ENCODE assay signal across 19 cellular contexts in genomic region chr6:25395731-25396130, GRCh38.
DNase-seq lines count a peak whose midpoint lies in the region; ATAC-seq and TF ChIP-seq lines count a peak whose summit lies in the region.
"Had no signal": no experiment of that assay in that cellular context is flagged by ENCODE, and none has a peak within 500 bp of the region (broad histone marks: within the 10 kb centered on the region; RNA-seq: fewer than 3 reads in every experiment).

No MANE protein-coding gene starts in this region.

- no peak overlapping the region for H3K23ac ChIP-seq in IMR-90 (ENCODE audit: low read depth, low read length)

- CTCF ChIA-PET in IMR-90 (lab: Yijun Ruan, JAX) = no interaction called here

- H3K9ac ChIP-seq in IMR-90 (ENCODE audit: low read depth, low read length) = no peak overlapping the region

- no peak for ATAC-seq in IMR-90 (ENCODE audit: low read depth)
- no peak for ATAC-seq in gastrocnemius medialis
- ATAC-seq: A549, GM12878, GM23338, HCT116 had no signal

- no peak overlapping the region for H3K4ac ChIP-seq in IMR-90 (ENCODE audit: low read depth, low read length)

- TF ChIP-seq POLR2A in IMR-90 (IDR thresholded peaks at IDR 0.05; ENCODE audit: low read depth, low read length) = no peak
- TF ChIP-seq POLR2A in gastrocnemius medialis (IDR thresholded peaks at IDR 0.05) = no peak

- H2BK5ac ChIP-seq in IMR-90 (ENCODE audit: low read depth, low read length, poor library complexity, severe bottlenecking) = no peak overlapping the region

- TF ChIP-seq CTCF in IMR-90 (conservative IDR thresholded peaks at IDR 0.05; ENCODE audit: low read depth, low read length) (no peak), gastrocnemius medialis (IDR thresholded peaks at IDR 0.05 in 4 of 5, conservative IDR thresholded peaks at IDR 0.05 in 1 of 5) (no peak)

- H3K4me3 ChIP-seq in IMR-90 (ENCODE audit: insufficient read depth, low read depth, low read length) (no peak overlapping the region), gastrocnemius medialis (no peak overlapping the region)
- H3K4me3 ChIP-seq: A549, GM12878, GM23338 had no signal

- no peak overlapping the region for H2AK9ac ChIP-seq in IMR-90 (replicated peaks; ENCODE audit: low read depth, low read length, poor library complexity)

- no peak overlapping the region for H3K56ac ChIP-seq in IMR-90 (ENCODE audit: extremely low read depth, insufficient read depth, low read length)

- no peak overlapping the region for H4K91ac ChIP-seq in IMR-90 (ENCODE audit: insufficient read depth, low read depth, low read length)

- H2BK15ac ChIP-seq in IMR-90 (ENCODE audit: low read depth, low read length) = no peak overlapping the region

- H3K4me1 ChIP-seq in IMR-90 (ENCODE audit: control insufficient read depth, insufficient read depth, low read length) (no peaks in the 10 kb centered on the region), gastrocnemius medialis (no peaks in the 10 kb centered on the region)
- H3K4me1 ChIP-seq: A549, Caco-2 had no signal

- no peak overlapping the region for H4K5ac ChIP-seq in IMR-90 (ENCODE audit: low read depth, low read length)

- H3K9me3 ChIP-seq in IMR-90 (ENCODE audit: control insufficient read depth, insufficient read depth, low read length) (no peaks in the 10 kb centered on the region), gastrocnemius medialis (no peaks in the 10 kb centered on the region)
- H3K9me3 ChIP-seq: A549, Caco-2 had no signal

- in situ Hi-C loops in IMR-90 (cut with MboI; ENCODE audit: low sequenced_read_pairs) = no loop called here
- in situ Hi-C loops in SK-MEL-5 (cut with HindIII; ENCODE audit: low pct_unique_long_range_greater_than_20kb, low sequenced_read_pairs) = no loop called here
- in situ Hi-C loops in gastrocnemius medialis (cut with MboI; ENCODE audit: low sequenced_read_pairs in 4 of 4) = no loop called here

- no peak for TF ChIP-seq RAD21 in IMR-90 (IDR thresholded peaks at IDR 0.05; ENCODE audit: low read length)

- no peaks in the 10 kb centered on the region for H3K79me1 ChIP-seq in IMR-90 (ENCODE audit: low read depth in 1 of 2, low read length in 2 of 2)

- POLR2A ChIA-PET in IMR-90 (lab: Charles Lee; ENCODE audit: unreplicated experiment) = interaction anchor here (0.6 kb wide), 1 partner anchor 14 kb away, joined by 5 read pairs; no protein-coding TSS in a partner anchor

- H2BK120ac ChIP-seq in IMR-90 (ENCODE audit: low read depth, low read length) = no peak overlapping the region

- no peak overlapping the region for H3K4me2 ChIP-seq in IMR-90 (ENCODE audit: low read depth, low read length)
- H3K4me2 ChIP-seq: A549, GM23338 had no signal

- H2BK20ac ChIP-seq in IMR-90 (ENCODE audit: low read depth, low read length) = no peak overlapping the region

- H3K27ac ChIP-seq in IMR-90 (ENCODE audit: insufficient read depth, low read length) = no peak overlapping the region
- no peak overlapping the region for H3K27ac ChIP-seq in gastrocnemius medialis
- H3K27ac ChIP-seq: 22Rv1, A549, C4-2B had no signal

- H3K18ac ChIP-seq in IMR-90 (ENCODE audit: low read depth, low read length) = no peak overlapping the region

- H3K27me3 ChIP-seq in IMR-90 (ENCODE audit: control insufficient read depth, insufficient read depth, low read length) (no peaks in the 10 kb centered on the region), gastrocnemius medialis (no peaks in the 10 kb centered on the region)

- H3K36me3 ChIP-seq in IMR-90 (ENCODE audit: control insufficient read depth, insufficient read depth, low read length) (no peaks in the 10 kb centered on the region), gastrocnemius medialis (no peaks in the 10 kb centered on the region)

- no peaks in the 10 kb centered on the region for H3K9me1 ChIP-seq in IMR-90 (ENCODE audit: insufficient read depth, low read length)

- 40% methylated on average over 1 of the region's 5 CpGs; no CpG with 5 or more reads in 1 of the 2 experiments for WGBS in IMR-90 (ENCODE audit: extremely low coverage in 2 of 2, insufficient read length in 1 of 2), 2 experiments

- no peak overlapping the region for H2AK5ac ChIP-seq in IMR-90 (ENCODE audit: low read depth, low read length)

- no peak overlapping the region for H3K14ac ChIP-seq in IMR-90 (replicated peaks; ENCODE audit: low read depth, low read length)

- H2AFZ ChIP-seq in IMR-90 (replicated peaks; ENCODE audit: low read length, poor library complexity) = peak overlapping the region; percentile 17
- H2AFZ ChIP-seq: GM23338 had no signal

- peak; percentile 18 for DNase-seq in DMS53 (lab: John Stamatoyannopoulos, UW)
- no peak for DNase-seq in DMS53 treated with DMSO at 0.1 percent for 48 hours (lab: John Stamatoyannopoulos, UW; ENCODE audit: unreplicated experiment)
- no peak for DNase-seq in IMR-90
- DNase-seq in SK-MEL-5 (ENCODE audit: low read depth, low spot score) = peak; percentile 93
- DNase-seq in hippocampal formation (lab: John Stamatoyannopoulos, UW) = no peak
- DNase-seq in gastrocnemius medialis = no peak
- DNase-seq in NCI-H146 treated with DMSO at 0.1 percent for 48 hours (lab: John Stamatoyannopoulos, UW; ENCODE audit: unreplicated experiment) = no peak
- DNase-seq: AML-193; Caco-2; CD4-positive, alpha-beta T cell; DMS79 treated with DMSO at 0.1 percent for 48 hours; HFFc6; KBM-7 had no signal

- no TSS peak for BruUV-seq in IMR-90 (replicated peaks; lab: Mats Ljungman, UMichigan)

- no peak overlapping the region for H4K8ac ChIP-seq in IMR-90 (ENCODE audit: low read depth in 2 of 2, low read length in 2 of 2)

- dilution Hi-C loops in IMR-90 (cut with HindIII; ENCODE audit: low sequenced_read_pairs, unreplicated experiment) = no loop called here

- H4K20me1 ChIP-seq in IMR-90 (ENCODE audit: insufficient read depth, low read length) = no peaks in the 10 kb centered on the region

- intact Hi-C loops in IMR-90 (cut with micrococcal nuclease) (no loop called here), gastrocnemius medialis (cut with DNase I; ENCODE audit: low total_unique reads) (no loop called here)

TF ChIP-seq in IMR-90, 13 proteins besides CTCF, POLR2A, EP300 and RAD21:
- TF ChIP-seq USF2 (IDR thresholded peaks at IDR 0.05; ENCODE audit: low read depth, low read length) (no peak), MXI1 (IDR thresholded peaks at IDR 0.05; ENCODE audit: borderline replicate concordance, low read depth, low read length) (no peak), NFE2L2 (IDR thresholded peaks at IDR 0.05; ENCODE audit: low read depth, low read length) (no peak)
TF ChIP-seq in IMR-90: peak in this region for 0.

Comparison
In these comparisons a context has a peak if more than half of its experiments do, and no peak if none do; other contexts are left out.
1. DNase-seq: peak in DMS53 (single experiment) and SK-MEL-5 (single experiment); none in DMS53 treated with DMSO at 0.1 percent for 48 hours (single experiment), IMR-90 (single experiment), hippocampal formation (0 of 2), gastrocnemius medialis (0 of 2) and NCI-H146 treated with DMSO at 0.1 percent for 48 hours (single experiment).